ENCODE assay signal across 16 cellular contexts in the genomic region with DNA sequence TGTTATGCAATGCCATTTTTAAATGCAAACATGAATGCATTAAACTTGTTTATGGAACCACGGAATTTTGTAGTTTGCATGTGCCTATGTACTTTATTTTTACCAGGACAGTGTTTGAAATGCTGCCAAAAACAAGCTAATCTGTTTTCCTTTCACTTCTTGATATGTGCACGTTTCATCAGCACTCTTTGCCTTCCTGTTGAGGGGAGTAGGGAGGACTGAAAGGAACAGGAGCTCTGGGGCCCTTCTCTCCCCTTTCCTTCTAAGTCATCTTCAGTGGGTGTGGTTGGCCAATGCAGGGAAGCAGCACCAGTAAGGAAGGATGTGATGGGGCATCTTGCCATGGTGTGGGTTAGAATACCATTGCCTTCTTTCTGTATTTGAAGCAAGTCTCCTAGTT. TPM values are rescaled to one million over a fixed set of nuclear protein-coding genes. Genes with fewer than 3 reads are reported as not detected.
DNase-seq lines count a peak whose midpoint lies in the region; ATAC-seq and TF ChIP-seq lines count a peak whose summit lies in the region.
"Had no signal": no experiment of that assay in that cellular context is flagged by ENCODE, and none has a peak within 500 bp of the region (broad histone marks: within the 10 kb centered on the region; RNA-seq: fewer than 3 reads in every experiment).

No MANE protein-coding gene starts in this region.

- H3K14ac ChIP-seq in neuronal stem cell (ENCODE audit: low read length), result no peak overlapping the region

- H4K8ac ChIP-seq in neuronal stem cell (ENCODE audit: low read depth, low read length), result no peak overlapping the region

- TF ChIP-seq CTCF in astrocyte of the spinal cord (IDR thresholded peaks at IDR 0.05; ENCODE audit: low read depth, low read length) (no peak), GM13976 (IDR thresholded peaks at IDR 0.05; ENCODE audit: borderline replicate concordance, control extremely low read depth, extremely low read depth, insufficient read depth, missing control alignments) (no peak)

- peak; percentile 30 for DNase-seq in activated CD4-positive, alpha-beta T cell treated with anti-CD3 and anti-CD28 coated beads, Interleukin-2, amount 10 ng/mL, durations not matched to agents 7 days and 5 days
- no peak for DNase-seq in activated CD4-positive, alpha-beta T cell treated with anti-CD3 and anti-CD28 coated beads, Interleukin-2, amount 50 U/mL, for 48 hours
- DNase-seq in MV-4-11 (lab: John Stamatoyannopoulos, UW) (peak; percentile 74), astrocyte of the spinal cord (ENCODE audit: low read depth, low spot score) (peak; percentile 17), neuronal stem cell (ENCODE audit: low spot score) (no peak), GM13976 (ENCODE audit: low spot score) (no peak)
- DNase-seq in stimulated activated CD4-positive, alpha-beta T cell treated with anti-CD3 and anti-CD28 coated beads, Interleukin-2, amount 100 ng/mL, for 24 hours, result no peak
- DNase-seq: activated naive CD4-positive, alpha-beta T cell; HCEC 1CT; immature natural killer cell; NCI-H1417 treated with DMSO at 0.1 percent for 48 hours; occipital lobe; stimulated activated CD4-positive, alpha-beta T cell treated with anti-CD3 and anti-CD28 coated beads, Interleukin-12 subunit alpha, Interleukin-12 subunit beta, amount 100 ng/mL, for 4 hours had no signal

- no peak overlapping the region for H2AFZ ChIP-seq in neuronal stem cell (ENCODE audit: low read length)

- no peaks in the 10 kb centered on the region for H3K79me1 ChIP-seq in neuronal stem cell (ENCODE audit: low read depth, low read length)

- CTCF ChIA-PET in activated CD4-positive, alpha-beta T cell treated with anti-CD3 and anti-CD28 coated beads, Interleukin-2, amount 10 ng/mL, durations not matched to agents 7 days and 5 days (lab: Charles Lee), result interaction anchor here (0.7 kb wide), 1 partner anchor 9 kb away, joined by 3 read pairs; no protein-coding TSS in a partner anchor

- no peak overlapping the region for H2BK12ac ChIP-seq in neuronal stem cell (ENCODE audit: low read length)

- no peak overlapping the region for H3K4me3 Mint-ChIP-seq in activated CD4-positive, alpha-beta T cell treated with anti-CD3 and anti-CD28 coated beads, Interleukin-2, amount 10 ng/mL, durations not matched to agents 7 days and 5 days
- H3K4me3 Mint-ChIP-seq: immature natural killer cell had no signal

- no peak overlapping the region for H3K23ac ChIP-seq in neuronal stem cell (ENCODE audit: low read depth, low read length, poor library complexity)

- H2BK5ac ChIP-seq in neuronal stem cell (ENCODE audit: low read length), result no peak overlapping the region

- H3K27me3 ChIP-seq in neuronal stem cell (ENCODE audit: control insufficient read depth in 3 of 3, insufficient read depth in 3 of 3, low read depth in 1 of 3, low read length in 3 of 3), result peaks cover 0 to 30% (median 0%) of the 10 kb centered on the region in 3 experiments

- no peak overlapping the region for H3K4ac ChIP-seq in neuronal stem cell (ENCODE audit: low read length)

- no peak overlapping the region for H3K27ac ChIP-seq in neuronal stem cell (replicated peaks; ENCODE audit: low read length)
- H3K27ac ChIP-seq: cardiac muscle cell, gastroesophageal sphincter had no signal

- peak overlapping the region; percentile 57 for H3K27ac Mint-ChIP-seq in activated CD4-positive, alpha-beta T cell treated with anti-CD3 and anti-CD28 coated beads, Interleukin-2, amount 10 ng/mL, durations not matched to agents 7 days and 5 days
- H3K27ac Mint-ChIP-seq: immature natural killer cell had no signal

- ATAC-seq in GM21447 (IDR thresholded peaks at IDR 0.05; ENCODE audit: unreplicated experiment), result no peak
- ATAC-seq: gastroesophageal sphincter had no signal

- H2BK120ac ChIP-seq in neuronal stem cell (ENCODE audit: low read depth, low read length), result no peak overlapping the region

- POLR2A ChIA-PET in activated CD4-positive, alpha-beta T cell treated with anti-CD3 and anti-CD28 coated beads, Interleukin-2, amount 10 ng/mL, durations not matched to agents 7 days and 5 days (lab: Charles Lee), result no interaction called here

- peaks cover 69% of the 10 kb centered on the region for H3K4me1 Mint-ChIP-seq in activated CD4-positive, alpha-beta T cell treated with anti-CD3 and anti-CD28 coated beads, Interleukin-2, amount 10 ng/mL, durations not matched to agents 7 days and 5 days

- no peak overlapping the region for H3K4me2 ChIP-seq in neuronal stem cell (ENCODE audit: insufficient read depth, low read length, poor library complexity, severe bottlenecking)

- no peak overlapping the region for H3K9ac ChIP-seq in neuronal stem cell (ENCODE audit: low read depth, low read length, poor library complexity)

- H2BK15ac ChIP-seq in neuronal stem cell (ENCODE audit: low read length), result peak overlapping the region; percentile 30

- H3K4me1 ChIP-seq in neuronal stem cell (ENCODE audit: control insufficient read depth in 2 of 2, insufficient read depth in 1 of 2, low read depth in 1 of 2, low read length in 2 of 2), result peaks cover 10 to 25% of the 10 kb centered on the region in 2 donors

- no peak overlapping the region for H2AK5ac ChIP-seq in neuronal stem cell (ENCODE audit: low read depth, low read length)

- in situ Hi-C loops in astrocyte of the spinal cord (cut with HindIII; ENCODE audit: low sequenced_read_pairs) (no loop called here), GM13976 (cut with MboI; ENCODE audit: low sequenced_read_pairs, unreplicated experiment) (loop anchor here (25.0 kb wide), 1 partner anchor 500 kb away; no protein-coding TSS in a partner anchor)

- H3K4me3 ChIP-seq in astrocyte of the spinal cord (ENCODE audit: low read depth, low read length) (no peak overlapping the region), neuronal stem cell (ENCODE audit: low read length in 2 of 2) (no peak overlapping the region)
- H3K4me3 ChIP-seq: cardiac muscle cell, gastroesophageal sphincter had no signal

- no peaks in the 10 kb centered on the region for H3K9me3 Mint-ChIP-seq in activated CD4-positive, alpha-beta T cell treated with anti-CD3 and anti-CD28 coated beads, Interleukin-2, amount 10 ng/mL, durations not matched to agents 7 days and 5 days
- H3K9me3 Mint-ChIP-seq: immature natural killer cell had no signal

- no CpG with 5 or more reads among the region's 2 CpGs for WGBS in neuronal stem cell (ENCODE audit: extremely low coverage in 2 of 2, insufficient read length in 2 of 2, insufficient replicate concordance in 1 of 2), 2 donors

- no peaks in the 10 kb centered on the region for H3K36me3 ChIP-seq in neuronal stem cell (replicated peaks in 1 of 2; ENCODE audit: control insufficient read depth in 2 of 2, insufficient read depth in 2 of 2, low read length in 2 of 2)
- H3K36me3 ChIP-seq: cardiac muscle cell, gastroesophageal sphincter had no signal

- no peaks in the 10 kb centered on the region for H3K36me3 Mint-ChIP-seq in activated CD4-positive, alpha-beta T cell treated with anti-CD3 and anti-CD28 coated beads, Interleukin-2, amount 10 ng/mL, durations not matched to agents 7 days and 5 days (ENCODE audit: low read depth)
- H3K36me3 Mint-ChIP-seq: immature natural killer cell had no signal

- no peak overlapping the region for H4K91ac ChIP-seq in neuronal stem cell (ENCODE audit: low read depth, low read length, poor library complexity)

- H3K9me3 ChIP-seq in neuronal stem cell (replicated peaks in 1 of 2; ENCODE audit: control insufficient read depth in 2 of 2, insufficient read depth in 1 of 2, low read depth in 1 of 2, low read length in 2 of 2), result no peaks in the 10 kb centered on the region
- H3K9me3 ChIP-seq: gastroesophageal sphincter had no signal

- peaks cover 1% of the 10 kb centered on the region for H3K27me3 Mint-ChIP-seq in activated CD4-positive, alpha-beta T cell treated with anti-CD3 and anti-CD28 coated beads, Interleukin-2, amount 10 ng/mL, durations not matched to agents 7 days and 5 days

- H3K18ac ChIP-seq in neuronal stem cell (ENCODE audit: low read length), result no peak overlapping the region

RNA-seq across cellular contexts. Expression of gene PPP4R4, which starts 12.1 kb away (rescaled TPM):
- 1 to 10 TPM; 3.0 to 3.7 TPM for total RNA-seq in activated CD4-positive, alpha-beta T cell treated with anti-CD3 and anti-CD28 coated beads, Interleukin-2, amount 10 ng/mL, durations not matched to agents 7 days and 5 days
- polyA plus RNA-seq in neuronal stem cell (2013, experiment 1 of 2), result 11.8 TPM
- polyA plus RNA-seq in neuronal stem cell (2013, experiment 2 of 2), result 12.4 TPM
- polyA plus RNA-seq: immature natural killer cell had no signal

RNA-seq across cellular contexts. Expression of gene IFI27L2, which starts 32.6 kb away (rescaled TPM):
- total RNA-seq in activated CD4-positive, alpha-beta T cell treated with anti-CD3 and anti-CD28 coated beads, Interleukin-2, amount 10 ng/mL, durations not matched to agents 7 days and 5 days, result 10 to 100 TPM; 76.0 to 91.3 TPM
- 69.0 TPM for polyA plus RNA-seq in neuronal stem cell (2013, experiment 1 of 2)
- polyA plus RNA-seq in neuronal stem cell (2013, experiment 2 of 2), result 68.1 TPM

RNA-seq across cellular contexts. Expression of gene IFI27, which starts 51.4 kb away (rescaled TPM):
- total RNA-seq in activated CD4-positive, alpha-beta T cell treated with anti-CD3 and anti-CD28 coated beads, Interleukin-2, amount 10 ng/mL, durations not matched to agents 7 days and 5 days, result 100 to 1,000 TPM; 158 to 193 TPM
- polyA plus RNA-seq in neuronal stem cell (2013, experiment 1 of 2), result 8.0 TPM
- polyA plus RNA-seq in neuronal stem cell (2013, experiment 2 of 2), result 8.8 TPM

Comparison
In these comparisons a context has a peak if more than half of its experiments do, and no peak if none do; other contexts are left out.
1. DNase-seq: peak in activated CD4-positive, alpha-beta T cell treated with anti-CD3 and anti-CD28 coated beads, Interleukin-2, amount 10 ng/mL, durations not matched to agents 7 days and 5 days (single experiment), MV-4-11 (single experiment) and astrocyte of the spinal cord (single experiment); none in activated CD4-positive, alpha-beta T cell treated with anti-CD3 and anti-CD28 coated beads, Interleukin-2, amount 50 U/mL, for 48 hours (0 of 2), neuronal stem cell (single experiment), GM13976 (single experiment) and stimulated activated CD4-positive, alpha-beta T cell treated with anti-CD3 and anti-CD28 coated beads, Interleukin-2, amount 100 ng/mL, for 24 hours (0 of 2).